ENCODE assay signal across 16 cellular contexts in genomic region chr7:91324663-91325062, GRCh38.
A peak's percentile ranks its signal among the peaks of the same experiment; 100 is the strongest.
DNase-seq lines count a peak whose midpoint lies in the region; ATAC-seq and TF ChIP-seq lines count a peak whose summit lies in the region.
"Had no signal": no experiment of that assay in that cellular context is flagged by ENCODE, and none has a peak within 500 bp of the region (broad histone marks: within the 10 kb centered on the region; RNA-seq: fewer than 3 reads in every experiment).

No MANE protein-coding gene starts in this region.

- H3K36me3 ChIP-seq in OCI-LY1 (ENCODE audit: insufficient read depth, low read length), result no peaks in the 10 kb centered on the region
- no peaks in the 10 kb centered on the region for H3K36me3 ChIP-seq in breast epithelium

- H3K4me3 ChIP-seq in OCI-LY1 (ENCODE audit: low read depth, low read length, poor library complexity, severe bottlenecking) (no peak overlapping the region), breast epithelium (no peak overlapping the region)

- H3K9me2 ChIP-seq in OCI-LY1 (ENCODE audit: low read depth, low read length), result no peaks in the 10 kb centered on the region

- no peaks in the 10 kb centered on the region for H3K27me3 Mint-ChIP-seq in dendritic cell treated with granulocyte-macrophage colony-stimulating factor and Interleukin-4, amounts not matched to agents 40 ng/mL and 50 ng/mL, for 4 days
- H3K27me3 Mint-ChIP-seq in mesothelial cell of epicardium (ENCODE audit: low read depth), result no peaks in the 10 kb centered on the region
- H3K27me3 Mint-ChIP-seq in endothelial cell (ENCODE audit: unreplicated experiment), result peaks cover 4% of the 10 kb centered on the region
- H3K27me3 Mint-ChIP-seq: CD4-positive, alpha-beta T cell had no signal

- TF ChIP-seq POLR2A in breast epithelium (IDR thresholded peaks at IDR 0.05), result no peak

- DNase-seq in mesothelial cell of epicardium (ENCODE audit: low spot score in 2 of 2, unreplicated experiment in 2 of 2) (no peak), endothelial cell (ENCODE audit: low spot score) (no peak), breast epithelium (ENCODE audit: low spot score in 2 of 2) (no peak)
- DNase-seq: AML-193; Caco-2; CD4-positive, alpha-beta T cell; GDM1; GOT3; H7; HFFc6 had no signal

- no peak overlapping the region for H3K4me3 Mint-ChIP-seq in dendritic cell treated with granulocyte-macrophage colony-stimulating factor and Interleukin-4, amounts not matched to agents 40 ng/mL and 50 ng/mL, for 4 days
- H3K4me3 Mint-ChIP-seq in mesothelial cell of epicardium, result no peak overlapping the region
- H3K4me3 Mint-ChIP-seq in endothelial cell (ENCODE audit: unreplicated experiment), result no peak overlapping the region
- H3K4me3 Mint-ChIP-seq: CD4-positive, alpha-beta T cell; HFFc6 had no signal

- H4K20me1 ChIP-seq in OCI-LY1 (ENCODE audit: insufficient read depth, low read length), result no peaks in the 10 kb centered on the region

- intact Hi-C loops in dendritic cell treated with granulocyte-macrophage colony-stimulating factor and Interleukin-4, amounts not matched to agents 40 ng/mL and 50 ng/mL, for 4 days (cut with micrococcal nuclease), result loop anchor here (5.0 kb wide), 1 partner anchor 57 kb away; no protein-coding TSS in a partner anchor
- intact Hi-C loops in breast epithelium (cut with DNase I; ENCODE audit: low total_unique reads), result no loop called here

- TF ChIP-seq CTCF in OCI-LY1 (IDR thresholded peaks at IDR 0.05; ENCODE audit: low read length), result no peak
- TF ChIP-seq CTCF in mesothelial cell of epicardium (IDR thresholded peaks at IDR 0.05; ENCODE audit: unreplicated experiment), result no peak
- no peak for TF ChIP-seq CTCF in endothelial cell (IDR thresholded peaks at IDR 0.05; ENCODE audit: unreplicated experiment)
- TF ChIP-seq CTCF in breast epithelium (IDR thresholded peaks at IDR 0.05), result no peak

- H2AFZ ChIP-seq in OCI-LY1 (ENCODE audit: low read length), result no peak overlapping the region

- H3K9ac ChIP-seq in OCI-LY1 (ENCODE audit: low read length), result no peak overlapping the region

- H3K4me2 ChIP-seq in OCI-LY1 (ENCODE audit: low read length), result no peak overlapping the region

- H3K36me3 Mint-ChIP-seq in dendritic cell treated with granulocyte-macrophage colony-stimulating factor and Interleukin-4, amounts not matched to agents 40 ng/mL and 50 ng/mL, for 4 days (ENCODE audit: low read depth), result no peaks in the 10 kb centered on the region
- H3K36me3 Mint-ChIP-seq in mesothelial cell of epicardium, result no peaks in the 10 kb centered on the region
- no peaks in the 10 kb centered on the region for H3K36me3 Mint-ChIP-seq in endothelial cell (ENCODE audit: low read depth, unreplicated experiment)

- H3K27me3 ChIP-seq in OCI-LY1 (ENCODE audit: insufficient read depth, low read length) (no peaks in the 10 kb centered on the region), breast epithelium (no peaks in the 10 kb centered on the region)

- H3K4me1 Mint-ChIP-seq in dendritic cell treated with granulocyte-macrophage colony-stimulating factor and Interleukin-4, amounts not matched to agents 40 ng/mL and 50 ng/mL, for 4 days (ENCODE audit: low read depth), result peaks cover 43% of the 10 kb centered on the region
- H3K4me1 Mint-ChIP-seq in mesothelial cell of epicardium (peaks cover 24% of the 10 kb centered on the region), endothelial cell (ENCODE audit: unreplicated experiment) (no peaks in the 10 kb centered on the region)

- H3F3A ChIP-seq in OCI-LY1 (ENCODE audit: insufficient read depth, low read length), result no peaks in the 10 kb centered on the region

- H3K27ac ChIP-seq in OCI-LY1 (ENCODE audit: low read depth, low read length, poor library complexity, severe bottlenecking) (peak overlapping the region; percentile 78), breast epithelium (no peak overlapping the region)
- H3K27ac ChIP-seq: C4-2B had no signal

- H3K9me3 ChIP-seq in OCI-LY1 (ENCODE audit: low read length), result no peaks in the 10 kb centered on the region
- H3K9me3 ChIP-seq in breast epithelium, result no peaks in the 10 kb centered on the region
- H3K9me3 ChIP-seq: Caco-2 had no signal

- no peaks in the 10 kb centered on the region for H3K79me2 ChIP-seq in OCI-LY1 (ENCODE audit: insufficient read depth, low read length)

- no peaks in the 10 kb centered on the region for H3K9me3 Mint-ChIP-seq in dendritic cell treated with granulocyte-macrophage colony-stimulating factor and Interleukin-4, amounts not matched to agents 40 ng/mL and 50 ng/mL, for 4 days
- no peaks in the 10 kb centered on the region for H3K9me3 Mint-ChIP-seq in mesothelial cell of epicardium
- H3K9me3 Mint-ChIP-seq in endothelial cell (ENCODE audit: unreplicated experiment), result no peaks in the 10 kb centered on the region
- H3K9me3 Mint-ChIP-seq: CD4-positive, alpha-beta T cell; HFFc6 had no signal

- peaks cover 68% of the 10 kb centered on the region for H3K4me1 ChIP-seq in OCI-LY1 (ENCODE audit: insufficient read depth, low read length, severe bottlenecking)
- H3K4me1 ChIP-seq in breast epithelium, result no peaks in the 10 kb centered on the region
- H3K4me1 ChIP-seq: Caco-2 had no signal

- peak; percentile 56 for ATAC-seq in HG02870 (IDR thresholded peaks at IDR 0.05; ENCODE audit: unreplicated experiment)
- ATAC-seq in GM18873 (IDR thresholded peaks at IDR 0.05; ENCODE audit: low FRiP score, unreplicated experiment), result no peak
- ATAC-seq: HCT116 had no signal

- peak overlapping the region; percentile 84 for H3K27ac Mint-ChIP-seq in dendritic cell treated with granulocyte-macrophage colony-stimulating factor and Interleukin-4, amounts not matched to agents 40 ng/mL and 50 ng/mL, for 4 days
- H3K27ac Mint-ChIP-seq in mesothelial cell of epicardium (no peak overlapping the region), endothelial cell (ENCODE audit: unreplicated experiment) (no peak overlapping the region)
- H3K27ac Mint-ChIP-seq: CD4-positive, alpha-beta T cell; HFFc6 had no signal
